In the genomic region with DNA sequence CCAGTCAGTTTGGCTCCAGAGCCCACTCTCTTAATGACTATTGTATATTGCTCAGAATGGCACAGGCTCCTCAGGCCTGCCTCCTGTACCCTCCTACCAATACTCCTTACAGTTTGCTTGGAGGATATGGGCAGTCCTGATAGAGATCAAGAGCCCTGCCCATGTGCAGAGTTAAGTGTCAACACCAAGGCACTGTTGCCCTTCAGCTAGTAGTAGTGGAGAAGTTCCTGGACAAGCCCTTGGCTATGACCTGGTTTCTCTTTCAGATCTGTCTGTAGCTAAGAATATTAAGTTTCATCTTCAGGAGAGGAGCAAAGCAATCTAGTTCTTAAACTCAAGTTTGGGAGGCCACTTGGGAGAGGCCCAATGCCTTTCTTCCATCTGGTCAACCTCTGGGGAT, we compare ENCODE assay signal across 1 cellular context.
TF ChIP-seq lines count a peak whose summit lies in the region.

No MANE protein-coding gene starts in this region.

TF ChIP-seq in GM12878, 131 proteins besides CTCF, POLR2A, EP300 and RAD21:
- TF ChIP-seq EZH2 (IDR thresholded peaks at IDR 0.05; ENCODE audit: borderline replicate concordance, control insufficient read depth, low read depth, low read length) (no peak), SUZ12 (IDR thresholded peaks at IDR 0.05; ENCODE audit: unreplicated experiment) (no peak), YBX1 (IDR thresholded peaks at IDR 0.05) (no peak), CBX3 (IDR thresholded peaks at IDR 0.05; ENCODE audit: borderline replicate concordance, low read depth) (no peak), FOS (IDR thresholded peaks at IDR 0.05; ENCODE audit: borderline replicate concordance, extremely low read depth, insufficient read length) (no peak), E2F8 (IDR thresholded peaks at IDR 0.05; ENCODE audit: low read depth, partially characterized antibody) (no peak), KLF5 (IDR thresholded peaks at IDR 0.05; ENCODE audit: partially characterized antibody) (no peak)
